In the genomic region with DNA sequence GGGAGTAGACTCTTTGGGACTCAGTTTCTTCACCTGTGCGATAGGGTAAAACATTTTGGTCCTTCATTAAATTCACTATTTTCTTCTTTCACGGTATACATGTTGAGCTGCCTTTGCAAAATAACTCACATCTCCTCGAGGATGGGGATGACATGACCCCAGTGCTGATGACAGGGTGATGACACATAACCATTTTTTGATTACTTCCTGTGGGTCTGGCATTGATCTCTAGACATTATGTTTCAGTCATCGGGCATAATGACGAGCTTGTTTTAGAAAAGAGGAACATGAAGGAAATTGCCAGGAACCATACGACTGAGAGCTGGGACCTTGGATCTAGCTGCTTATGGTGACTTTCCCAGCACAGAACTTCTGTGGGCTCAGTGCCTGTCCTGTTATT, we compare ENCODE assay signal across 1 cellular context.
A peak's percentile ranks its signal among the peaks of the same experiment; 100 is the strongest.
TF ChIP-seq lines count a peak whose summit lies in the region.

No MANE protein-coding gene starts in this region.

TF ChIP-seq in IMR-90, 13 proteins besides CTCF, POLR2A, EP300 and RAD21:
- TF ChIP-seq, protein P1, sequence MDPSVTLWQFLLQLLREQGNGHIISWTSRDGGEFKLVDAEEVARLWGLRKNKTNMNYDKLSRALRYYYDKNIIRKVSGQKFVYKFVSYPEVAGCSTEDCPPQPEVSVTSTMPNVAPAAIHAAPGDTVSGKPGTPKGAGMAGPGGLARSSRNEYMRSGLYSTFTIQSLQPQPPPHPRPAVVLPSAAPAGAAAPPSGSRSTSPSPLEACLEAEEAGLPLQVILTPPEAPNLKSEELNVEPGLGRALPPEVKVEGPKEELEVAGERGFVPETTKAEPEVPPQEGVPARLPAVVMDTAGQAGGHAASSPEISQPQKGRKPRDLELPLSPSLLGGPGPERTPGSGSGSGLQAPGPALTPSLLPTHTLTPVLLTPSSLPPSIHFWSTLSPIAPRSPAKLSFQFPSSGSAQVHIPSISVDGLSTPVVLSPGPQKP (IDR thresholded peaks at IDR 0.05; ENCODE audit: borderline replicate concordance, low read depth, low read length), result no peak
- TF ChIP-seq MAFK (IDR thresholded peaks at IDR 0.05; ENCODE audit: low read depth, low read length) (0 out of 2 replicates have a peak, but pooled peaks have one; percentile 4), CHD1 (IDR thresholded peaks at IDR 0.05; ENCODE audit: low read depth, low read length) (no peak), MAZ (IDR thresholded peaks at IDR 0.05; ENCODE audit: borderline replicate concordance, low read depth, low read length) (no peak), FOS (IDR thresholded peaks at IDR 0.05; ENCODE audit: low read depth, low read length) (peak; percentile 41; the same call in 1 of the 2 replicates)
